Comparison of ENCODE assay signal across 31 cellular contexts in the genomic region with DNA sequence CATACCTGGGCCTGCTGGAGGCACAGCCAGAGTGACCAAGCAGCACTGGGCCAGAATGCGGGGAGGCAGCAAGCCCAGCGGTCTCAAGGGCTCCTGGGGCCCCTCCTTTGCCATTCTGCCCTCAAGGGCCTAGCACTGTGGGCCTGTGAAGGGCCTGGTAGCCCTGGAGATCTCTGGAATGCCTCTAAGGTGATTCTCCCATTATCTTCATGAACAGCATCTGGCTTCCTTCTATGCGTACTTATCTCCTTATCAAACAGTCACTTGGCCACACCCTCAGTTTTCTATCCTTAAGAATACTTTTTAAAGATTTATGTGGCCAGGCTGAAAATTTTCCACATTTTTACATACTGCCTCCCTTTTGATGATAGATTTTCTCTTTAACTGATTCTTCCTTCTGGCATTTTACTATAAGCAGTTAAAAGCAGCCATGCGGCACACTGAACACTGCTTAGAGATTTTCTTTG.
DNase-seq lines count a peak whose midpoint lies in the region; ATAC-seq, FAIRE-seq and TF ChIP-seq lines count a peak whose summit lies in the region.
"Had no signal": no experiment of that assay in that cellular context is flagged by ENCODE, and none has a peak within 500 bp of the region (broad histone marks: within the 10 kb centered on the region; RNA-seq: fewer than 3 reads in every experiment).

No MANE protein-coding gene starts in this region.

- CTCF ChIA-PET in A673 (lab: Charles Lee): no interaction called here

- H3K36me3 ChIP-seq in A673 (ENCODE audit: insufficient read depth, low read length, poor library complexity, severe bottlenecking) (no peaks in the 10 kb centered on the region), uterus (no peaks in the 10 kb centered on the region)
- H3K36me3 ChIP-seq: brain microvascular endothelial cell, esophagus muscularis mucosa, pancreas, sigmoid colon, vagina had no signal

- no peak for TF ChIP-seq POLR2A in uterus (IDR thresholded peaks at IDR 0.05)

- BruUV-seq in A673 (replicated peaks; lab: Mats Ljungman, UMichigan): no TSS peak

- H3K27ac ChIP-seq in A673 (ENCODE audit: low read depth, low read length, poor library complexity, severe bottlenecking): peak overlapping the region; percentile 99
- H3K27ac ChIP-seq in VCaP: peak overlapping the region; percentile 63
- H3K27ac ChIP-seq in uterus: no peak overlapping the region
- H3K27ac ChIP-seq: brain microvascular endothelial cell, esophagus muscularis mucosa, pancreas, sigmoid colon had no signal

- TF ChIP-seq CTCF in A673 (conservative IDR thresholded peaks at IDR 0.05; ENCODE audit: low read depth, low read length) (no peak), VCaP (conservative IDR thresholded peaks at IDR 0.05) (no peak), uterus (IDR thresholded peaks at IDR 0.05) (no peak)

- intact Hi-C loops in A673 (cut with micrococcal nuclease; ENCODE audit: unreplicated experiment) (loop anchor here (10.0 kb wide), 2 partner anchors 326 to 1366 kb away; no protein-coding TSS in a partner anchor), uterus (cut with DNase I; ENCODE audit: low total_unique reads) (no loop called here)

- FAIRE-seq in HTR-8/SVneo (lab: Jason Lieb, UNC) (peak; percentile 13), urothelium cell line (lab: Jason Lieb, UNC) (no peak)
- FAIRE-seq: G401.6, GM18507, kidney, pancreas, TTC549 had no signal

- DNase-seq in A673 (ENCODE audit: low spot score) (peak; percentile 96), HTR-8/SVneo (ENCODE audit: insufficient read length, low spot score) (no peak), left kidney (ENCODE audit: low read depth, low spot score) (peak; percentile 33), mucosa of gallbladder (ENCODE audit: low spot score) (no peak), urothelium cell line (ENCODE audit: low spot score) (no peak), uterus (no peak)
- DNase-seq: activated CD4-positive, alpha-beta T cell treated with anti-CD3 and anti-CD28 coated beads, Interleukin-2, amount 50 U/mL, for 1 hour; brain microvascular endothelial cell; CD4-positive, CD25-positive, alpha-beta regulatory T cell; DMS 273 treated with DMSO at 0.1 percent for 48 hours; effector memory CD8-positive, alpha-beta T cell; H7; KBM-7; kidney; mammary epithelial cell; naive thymus-derived CD4-positive, alpha-beta T cell; NCI-H1694 treated with DMSO at 0.1 percent for 48 hours; NCI-H748 treated with DMSO at 0.1 percent for 48 hours; OCI-M1; pancreas; SHP77; sigmoid colon; stimulated activated CD4-positive, alpha-beta T cell treated with anti-CD3 and anti-CD28 coated beads, Interleukin-15, amount 100 ng/mL, for 24 hours; T-helper 1 cell had no signal

- H3K4me3 ChIP-seq in A673 (ENCODE audit: low read depth, low read length, poor library complexity, severe bottlenecking): no peak overlapping the region
- H3K4me3 ChIP-seq in uterus: no peak overlapping the region
- H3K4me3 ChIP-seq: esophagus muscularis mucosa, pancreas, sigmoid colon, vagina had no signal

- H3K27me3 ChIP-seq in A673 (replicated peaks; ENCODE audit: insufficient read depth, low read depth, low read length, poor library complexity): no peaks in the 10 kb centered on the region
- no peaks in the 10 kb centered on the region for H3K27me3 ChIP-seq in uterus
- H3K27me3 ChIP-seq: brain microvascular endothelial cell, esophagus muscularis mucosa, pancreas, sigmoid colon, vagina had no signal

- H3K4me1 ChIP-seq in A673 (ENCODE audit: insufficient read depth, low read length, poor library complexity, severe bottlenecking): peaks cover 45% of the 10 kb centered on the region
- H3K4me1 ChIP-seq in uterus: no peaks in the 10 kb centered on the region
- H3K4me1 ChIP-seq: esophagus muscularis mucosa, pancreas, sigmoid colon had no signal

- ATAC-seq in GM18517 (IDR thresholded peaks at IDR 0.05; ENCODE audit: unreplicated experiment): no peak
- ATAC-seq: effector memory CD8-positive, alpha-beta T cell; naive thymus-derived CD4-positive, alpha-beta T cell; pancreas had no signal

- no peaks in the 10 kb centered on the region for H3K9me3 ChIP-seq in A673 (ENCODE audit: low read depth, low read length, poor library complexity, severe bottlenecking)
- no peaks in the 10 kb centered on the region for H3K9me3 ChIP-seq in uterus
- H3K9me3 ChIP-seq: esophagus muscularis mucosa, pancreas, sigmoid colon, vagina had no signal

- POLR2A ChIA-PET in A673 (lab: Charles Lee; ENCODE audit: low non-redundant PET): no interaction called here

Comparison
In these comparisons a context has a peak if more than half of its experiments do, and no peak if none do; other contexts are left out.
1. DNase-seq: peak in A673 (single experiment) and left kidney (single experiment); none in HTR-8/SVneo (single experiment), mucosa of gallbladder (single experiment), urothelium cell line (single experiment) and uterus (0 of 2).
2. H3K27ac ChIP-seq: peak in A673 (single experiment) and VCaP (single experiment); none in uterus (0 of 2).